In the genomic region with DNA sequence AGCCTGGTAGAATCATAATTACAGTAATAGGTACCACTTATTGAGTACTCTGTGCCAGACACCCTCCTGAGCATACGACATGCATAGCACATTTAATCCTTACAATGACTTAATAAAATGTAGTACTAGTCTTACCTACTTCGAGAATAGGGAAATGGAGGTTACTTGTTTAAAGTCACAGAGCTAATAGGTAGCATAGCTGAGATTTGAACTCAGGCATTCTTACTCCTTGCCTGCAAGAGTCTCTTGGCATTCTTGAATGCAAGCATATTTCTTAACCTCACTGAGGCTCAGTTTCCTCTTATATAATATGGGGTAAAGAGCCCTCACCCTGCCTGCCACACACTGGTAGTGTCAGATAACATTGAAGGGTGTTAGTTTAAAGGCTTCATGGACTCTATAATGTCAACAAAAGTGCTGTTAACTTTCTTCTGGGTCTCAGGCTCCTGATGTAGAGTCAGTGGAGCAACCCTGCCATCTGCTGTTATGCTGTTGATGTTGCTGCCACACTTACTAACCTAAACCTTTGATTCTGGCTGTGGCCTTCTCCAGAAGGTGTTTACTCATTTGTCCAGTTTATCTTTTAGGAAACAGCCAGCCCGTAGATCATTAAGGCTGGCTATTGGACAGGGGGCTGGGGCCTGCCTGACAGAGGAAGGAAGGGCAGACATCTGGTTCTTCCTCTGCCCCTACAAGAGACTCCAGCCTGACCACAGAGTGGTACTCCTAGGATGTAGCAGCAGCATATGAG, we compare ENCODE assay signal across 8 cellular contexts. TPM values are rescaled to one million over a fixed set of nuclear protein-coding genes. Genes with fewer than 3 reads are reported as not detected.
DNase-seq lines count a peak whose midpoint lies in the region; ATAC-seq and TF ChIP-seq lines count a peak whose summit lies in the region.

No MANE protein-coding gene starts in this region.

- in situ Hi-C loops in KBM-7 (cut with MboI; ENCODE audit: low pct_unique_long_range_greater_than_20kb, low sequenced_read_pairs) = no loop called here

- no peaks in the 10 kb centered on the region for H3K9me3 ChIP-seq in duodenal mucosa (ENCODE audit: control insufficient read depth in 1 of 2, low read length in 2 of 2)

- peak overlapping the region; percentile 52 to 61 for H3K9ac ChIP-seq in duodenal mucosa (ENCODE audit: low read depth in 1 of 2, low read length in 2 of 2)

- no peaks in the 10 kb centered on the region for H3K27me3 Mint-ChIP-seq in mesothelial cell of epicardium (ENCODE audit: low read depth)
- no peaks in the 10 kb centered on the region for H3K27me3 Mint-ChIP-seq in type B pancreatic cell

- H3K4me1 Mint-ChIP-seq in mesothelial cell of epicardium = peaks cover 6% of the 10 kb centered on the region
- H3K4me1 Mint-ChIP-seq in type B pancreatic cell (ENCODE audit: unreplicated experiment) = peaks cover 29% of the 10 kb centered on the region

- TF ChIP-seq CTCF in WI38 (IDR thresholded peaks at IDR 0.05; ENCODE audit: low read depth, low read length) = peak; percentile 84
- no peak for TF ChIP-seq CTCF in mesothelial cell of epicardium (IDR thresholded peaks at IDR 0.05; ENCODE audit: unreplicated experiment)
- TF ChIP-seq CTCF in type B pancreatic cell (conservative IDR thresholded peaks at IDR 0.05) = peak; percentile 71

- H3K4me3 Mint-ChIP-seq in mesothelial cell of epicardium = no peak overlapping the region
- no peak overlapping the region for H3K4me3 Mint-ChIP-seq in type B pancreatic cell

- DNase-seq in Daoy (ENCODE audit: low read depth) (peak; percentile 30), KBM-7 (peak; percentile 83), mesothelial cell of epicardium (ENCODE audit: low spot score in 2 of 2, unreplicated experiment in 2 of 2) (peak in 1 of 2 experiments; percentile 51), type B pancreatic cell (ENCODE audit: extremely low spot score, unreplicated experiment) (no peak)

- peaks cover 63 to 74% of the 10 kb centered on the region in 2 donors for H3K4me1 ChIP-seq in duodenal mucosa (ENCODE audit: control insufficient read depth in 1 of 2, insufficient read depth in 2 of 2, low read length in 2 of 2)

- H3K36me3 ChIP-seq in duodenal mucosa (ENCODE audit: control insufficient read depth in 1 of 2, insufficient read depth in 2 of 2, low read length in 2 of 2) = peaks cover 0 to 6% of the 10 kb centered on the region in 2 donors

- H3K27me3 ChIP-seq in duodenal mucosa (ENCODE audit: control insufficient read depth in 1 of 2, insufficient read depth in 2 of 2, low read length in 2 of 2) = no peaks in the 10 kb centered on the region

- H3K27ac Mint-ChIP-seq in mesothelial cell of epicardium (peak overlapping the region; percentile 18), type B pancreatic cell (peak overlapping the region; percentile 43)

- no peak for ATAC-seq in HG02678 (IDR thresholded peaks at IDR 0.05; ENCODE audit: unreplicated experiment)
- ATAC-seq in GM21528 (IDR thresholded peaks at IDR 0.05; ENCODE audit: low FRiP score, unreplicated experiment) = no peak

- H3K9me3 Mint-ChIP-seq in mesothelial cell of epicardium (no peaks in the 10 kb centered on the region), type B pancreatic cell (no peaks in the 10 kb centered on the region)

- H3K27ac ChIP-seq in duodenal mucosa (ENCODE audit: low read depth, low read length) = peak overlapping the region; percentile 81

- H3K4me3 ChIP-seq in WI38 (ENCODE audit: low read depth, low read length) (no peak overlapping the region), duodenal mucosa (ENCODE audit: low read depth in 1 of 2, low read length in 2 of 2) (peak overlapping the region; percentile 11 to 60)

- H3K36me3 Mint-ChIP-seq in mesothelial cell of epicardium (peaks cover 3% of the 10 kb centered on the region), type B pancreatic cell (no peaks in the 10 kb centered on the region)

RNA-seq across cellular contexts. Expression of gene LIMK2, which starts 18.9 kb away (rescaled TPM):
- 20.7 and 25.1 TPM in 2 replicates for total RNA-seq in Daoy (2014; rRNA removed; shearing (Covaris generic))
- total RNA-seq in mesothelial cell of epicardium (109 to 121 TPM (median 117 TPM) in 3 replicates), type B pancreatic cell (ENCODE audit: low replicate concordance) (46.6 and 127 TPM in 2 replicates)
